1 cellular context compared by ENCODE assay signal in the genomic region with DNA sequence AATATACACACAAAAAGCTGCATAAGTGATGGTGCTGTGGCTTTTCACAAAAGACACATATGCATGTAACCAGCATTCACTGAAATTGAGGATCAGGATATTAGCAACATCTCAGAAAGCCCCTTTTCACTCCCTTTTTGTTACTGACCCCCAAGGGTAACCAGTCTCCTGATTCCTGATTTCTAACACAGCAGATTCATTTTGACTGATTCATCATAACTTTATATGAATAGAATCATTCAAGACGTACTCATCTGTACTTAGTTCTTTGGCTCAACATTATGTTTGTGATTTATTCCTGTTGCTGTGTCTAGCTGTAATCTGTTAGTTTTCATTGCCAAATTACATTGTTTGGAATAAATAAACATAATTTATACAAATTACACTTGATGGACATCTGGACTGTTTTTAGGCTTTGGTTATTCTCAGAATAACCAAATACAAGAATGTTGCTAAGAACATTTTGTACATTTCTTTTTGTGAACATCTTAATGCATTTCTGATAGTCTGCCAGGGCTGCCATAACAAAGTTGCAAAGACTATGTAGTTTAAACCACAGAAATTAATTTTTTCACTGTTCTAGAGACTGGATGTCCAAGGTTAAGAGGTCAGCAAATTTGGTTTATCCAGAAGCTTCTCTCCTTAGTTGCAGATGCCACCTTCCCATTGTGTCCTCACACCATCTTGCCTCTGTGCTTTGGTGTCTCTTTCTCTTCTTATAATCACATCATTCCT.
TF ChIP-seq lines count a peak whose summit lies in the region.

No MANE protein-coding gene starts in this region.

TF ChIP-seq in IMR-90, 13 proteins besides CTCF, POLR2A, EP300 and RAD21:
- no peak for TF ChIP-seq MAFK (IDR thresholded peaks at IDR 0.05; ENCODE audit: low read depth, low read length)
- TF ChIP-seq MXI1 (IDR thresholded peaks at IDR 0.05; ENCODE audit: borderline replicate concordance, low read depth, low read length): no peak
- TF ChIP-seq CEBPB (IDR thresholded peaks at IDR 0.05; ENCODE audit: low read depth, low read length): no peak
- TF ChIP-seq FOS (IDR thresholded peaks at IDR 0.05; ENCODE audit: low read depth, low read length): no peak
- no peak for TF ChIP-seq SMC3 (IDR thresholded peaks at IDR 0.05; ENCODE audit: low read depth, low read length)
- TF ChIP-seq, protein P1, sequence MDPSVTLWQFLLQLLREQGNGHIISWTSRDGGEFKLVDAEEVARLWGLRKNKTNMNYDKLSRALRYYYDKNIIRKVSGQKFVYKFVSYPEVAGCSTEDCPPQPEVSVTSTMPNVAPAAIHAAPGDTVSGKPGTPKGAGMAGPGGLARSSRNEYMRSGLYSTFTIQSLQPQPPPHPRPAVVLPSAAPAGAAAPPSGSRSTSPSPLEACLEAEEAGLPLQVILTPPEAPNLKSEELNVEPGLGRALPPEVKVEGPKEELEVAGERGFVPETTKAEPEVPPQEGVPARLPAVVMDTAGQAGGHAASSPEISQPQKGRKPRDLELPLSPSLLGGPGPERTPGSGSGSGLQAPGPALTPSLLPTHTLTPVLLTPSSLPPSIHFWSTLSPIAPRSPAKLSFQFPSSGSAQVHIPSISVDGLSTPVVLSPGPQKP (IDR thresholded peaks at IDR 0.05; ENCODE audit: borderline replicate concordance, low read depth, low read length): no peak
- TF ChIP-seq CHD1 (IDR thresholded peaks at IDR 0.05; ENCODE audit: low read depth, low read length): no peak
- TF ChIP-seq, protein P2, sequence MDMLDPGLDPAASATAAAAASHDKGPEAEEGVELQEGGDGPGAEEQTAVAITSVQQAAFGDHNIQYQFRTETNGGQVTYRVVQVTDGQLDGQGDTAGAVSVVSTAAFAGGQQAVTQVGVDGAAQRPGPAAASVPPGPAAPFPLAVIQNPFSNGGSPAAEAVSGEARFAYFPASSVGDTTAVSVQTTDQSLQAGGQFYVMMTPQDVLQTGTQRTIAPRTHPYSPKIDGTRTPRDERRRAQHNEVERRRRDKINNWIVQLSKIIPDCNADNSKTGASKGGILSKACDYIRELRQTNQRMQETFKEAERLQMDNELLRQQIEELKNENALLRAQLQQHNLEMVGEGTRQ (IDR thresholded peaks at IDR 0.05; ENCODE audit: low read depth, low read length): no peak
- TF ChIP-seq RFX5 (IDR thresholded peaks at IDR 0.05; ENCODE audit: low read depth, low read length): no peak
- no peak for TF ChIP-seq NFE2L2 (IDR thresholded peaks at IDR 0.05; ENCODE audit: low read depth, low read length)
- TF ChIP-seq MAZ (IDR thresholded peaks at IDR 0.05; ENCODE audit: borderline replicate concordance, low read depth, low read length): no peak
- TF ChIP-seq RCOR1 (IDR thresholded peaks at IDR 0.05; ENCODE audit: insufficient replicate concordance, low read length): no peak
- TF ChIP-seq BHLHE40 (IDR thresholded peaks at IDR 0.05; ENCODE audit: low read depth, low read length): no peak
